ENCODE assay signal across 8 cellular contexts in the genomic region with DNA sequence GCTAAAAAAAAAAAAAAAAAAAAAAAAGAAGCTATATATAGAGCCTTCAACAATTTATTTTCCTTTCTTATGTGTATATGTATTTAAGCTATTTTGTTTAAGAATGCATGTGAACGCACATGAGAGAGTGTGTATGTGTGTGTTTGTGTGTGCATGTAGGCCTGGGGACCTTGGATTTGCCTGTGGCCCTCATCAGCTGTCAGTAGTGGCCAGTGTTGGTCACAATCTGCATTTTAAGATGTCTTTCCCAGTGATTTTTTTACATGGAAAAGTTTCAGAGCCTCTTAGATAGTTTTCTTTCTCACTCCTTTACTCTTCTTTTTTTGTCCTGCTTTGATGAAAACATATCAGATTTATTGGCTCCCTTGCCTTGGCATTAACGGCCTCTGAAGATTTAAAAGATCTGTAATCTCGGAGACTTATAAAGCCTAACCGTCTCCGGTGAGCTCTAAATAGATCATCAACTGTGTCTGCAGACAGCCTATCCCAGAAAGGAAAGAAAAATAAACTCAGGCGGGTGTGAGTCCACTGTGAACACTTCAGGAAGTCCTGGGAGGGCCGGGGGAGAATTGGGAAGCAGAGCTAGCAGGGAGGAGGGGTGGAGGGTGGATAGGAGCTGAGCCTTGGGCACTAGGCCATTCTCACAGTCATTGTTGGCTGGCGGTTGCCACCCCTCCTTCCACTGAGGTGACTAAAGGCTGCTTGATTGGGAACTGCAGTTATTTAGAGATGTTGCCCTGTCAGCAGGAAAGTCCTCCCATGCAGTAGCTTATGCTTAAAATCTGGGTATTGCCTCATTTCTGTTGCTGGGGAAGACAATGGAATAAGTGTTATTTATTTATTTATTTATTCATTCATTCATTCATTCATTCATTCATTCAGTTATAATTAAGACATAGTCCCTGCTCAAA.
A peak's percentile ranks its signal among the peaks of the same experiment; 100 is the strongest.
DNase-seq lines count a peak whose midpoint lies in the region; TF ChIP-seq lines count a peak whose summit lies in the region.

No MANE protein-coding gene starts in this region.

- H3K27me3 ChIP-seq in parathyroid adenoma (ENCODE audit: control insufficient read depth, insufficient read depth, low read length): no peaks in the 10 kb centered on the region

- peak overlapping the region; percentile 64 for H3K27ac ChIP-seq in parathyroid adenoma

- H2AFZ ChIP-seq in parathyroid adenoma: peak overlapping the region; percentile 29

- DNase-seq in AG09319 (ENCODE audit: extremely low read depth, low read depth) (peak; percentile 79), amniotic stem cell (lab: John Stamatoyannopoulos, UW) (peak; percentile 78), glomerular visceral epithelial cell (ENCODE audit: extremely low spot score) (peak; percentile 66), Kasumi-1 (lab: John Stamatoyannopoulos, UW) (no peak), NCI-H1092 treated with DMSO at 0.1 percent for 48 hours (lab: John Stamatoyannopoulos, UW) (no peak), erythroblast (lab: John Stamatoyannopoulos, UW) (no peak), NCI-H2227 (lab: John Stamatoyannopoulos, UW; ENCODE audit: unreplicated experiment) (no peak)

- no peak overlapping the region for H3K4me2 ChIP-seq in parathyroid adenoma (ENCODE audit: low read length)

- peaks cover 16% of the 10 kb centered on the region for H3K79me2 ChIP-seq in parathyroid adenoma

- no peak for TF ChIP-seq POLR2A in erythroblast (IDR thresholded peaks at IDR 0.05; ENCODE audit: low read length)

- H3K36me3 ChIP-seq in parathyroid adenoma (ENCODE audit: control insufficient read depth, insufficient read depth, low read length): no peaks in the 10 kb centered on the region

- H3K4me1 ChIP-seq in parathyroid adenoma: peaks cover 4% of the 10 kb centered on the region

- peak; percentile 25 for TF ChIP-seq CTCF in AG09319 (IDR thresholded peaks at IDR 0.05; ENCODE audit: low read depth, low read length)
- TF ChIP-seq CTCF in parathyroid adenoma (IDR thresholded peaks at IDR 0.05): no peak

- no peak overlapping the region for H3K9ac ChIP-seq in parathyroid adenoma

- no peak overlapping the region for H3K4me3 ChIP-seq in parathyroid adenoma (ENCODE audit: low read depth, low read length)

- H3K9me3 ChIP-seq in parathyroid adenoma (ENCODE audit: control insufficient read depth, low read length): no peaks in the 10 kb centered on the region

Comparison
In these comparisons a context has a peak if more than half of its experiments do, and no peak if none do; other contexts are left out.
1. DNase-seq: peak in AG09319 (single experiment), amniotic stem cell (single experiment) and glomerular visceral epithelial cell (single experiment); none in Kasumi-1 (0 of 2), NCI-H1092 treated with DMSO at 0.1 percent for 48 hours (single experiment), erythroblast (0 of 2) and NCI-H2227 (single experiment).